Comparison of ENCODE assay signal across 20 cellular contexts in genomic region chr13:91701975-91702374, GRCh38.
DNase-seq lines count a peak whose midpoint lies in the region; ATAC-seq, FAIRE-seq and TF ChIP-seq lines count a peak whose summit lies in the region.
"Had no signal": no experiment of that assay in that cellular context is flagged by ENCODE, and none has a peak within 500 bp of the region (broad histone marks: within the 10 kb centered on the region; RNA-seq: fewer than 3 reads in every experiment).

No MANE protein-coding gene starts in this region.

- no peaks in the 10 kb centered on the region for H3K27me3 Mint-ChIP-seq in activated T-helper 2 cell treated with anti-CD3 and anti-CD28 coated beads, Interferon-gamma antibody, Interleukin-2, Interleukin-4, amounts not matched to agents 10 μg/mL and 5 μg/mL and 100 μg/mL, durations not matched to agents 14 hours and 24 hours and 36 hours (ENCODE audit: low read depth)
- H3K27me3 Mint-ChIP-seq: CD4-positive, alpha-beta T cell; IgD-negative memory B cell had no signal

- H3K4me1 Mint-ChIP-seq in activated T-helper 2 cell treated with anti-CD3 and anti-CD28 coated beads, Interferon-gamma antibody, Interleukin-2, Interleukin-4, amounts not matched to agents 10 μg/mL and 5 μg/mL and 100 μg/mL, durations not matched to agents 14 hours and 24 hours and 36 hours (ENCODE audit: low read depth), result no peaks in the 10 kb centered on the region
- H3K4me1 Mint-ChIP-seq: GM23338, IgD-negative memory B cell had no signal

- H3K36me3 Mint-ChIP-seq in activated T-helper 2 cell treated with anti-CD3 and anti-CD28 coated beads, Interferon-gamma antibody, Interleukin-2, Interleukin-4, amounts not matched to agents 10 μg/mL and 5 μg/mL and 100 μg/mL, durations not matched to agents 14 hours and 24 hours and 36 hours (ENCODE audit: low read depth), result no peaks in the 10 kb centered on the region
- H3K36me3 Mint-ChIP-seq: IgD-negative memory B cell had no signal

- DNase-seq in LNCaP clone FGC (ENCODE audit: low read depth) (peak; percentile 85), NCI-H2029 treated with DMSO at 0.1 percent for 48 hours (lab: John Stamatoyannopoulos, UW) (peak; percentile 64), K562 (ENCODE audit: extremely low read depth in 1 of 4, low spot score in 3 of 4) (no peak)
- no peak for DNase-seq in activated T-helper 2 cell treated with anti-CD3 and anti-CD28 coated beads, Interferon-gamma antibody, Interleukin-2, Interleukin-4, amounts not matched to agents 10 μg/mL and 5 μg/mL and 100 μg/mL, durations not matched to agents 14 hours and 24 hours and 36 hours (ENCODE audit: low spot score)
- DNase-seq: AML-193; Caco-2; CD4-positive, alpha-beta T cell; DMS79 treated with DMSO at 0.1 percent for 48 hours; GF-D8; HCEC 1CT; KG1 had no signal

- TF ChIP-seq RAD21 in K562 (CRISPR knock-in tag; conservative IDR thresholded peaks at IDR 0.05 in 1 of 2, IDR thresholded peaks at IDR 0.05 in 1 of 2), result no peak

- no peak overlapping the region for H3K9ac ChIP-seq in K562 (ENCODE audit: insufficient read depth in 1 of 2, low read depth in 2 of 2, low read length in 2 of 2)

- H3K27ac Mint-ChIP-seq in activated T-helper 2 cell treated with anti-CD3 and anti-CD28 coated beads, Interferon-gamma antibody, Interleukin-2, Interleukin-4, amounts not matched to agents 10 μg/mL and 5 μg/mL and 100 μg/mL, durations not matched to agents 14 hours and 24 hours and 36 hours, result no peak overlapping the region
- H3K27ac Mint-ChIP-seq: CD4-positive, alpha-beta T cell; GM23338; IgD-negative memory B cell had no signal

- no peak overlapping the region for H3K27ac ChIP-seq in K562 (ENCODE audit: extremely low read depth, low read depth, low read length)
- H3K27ac ChIP-seq: A549, C4-2B had no signal

- CTCF ChIA-PET in K562 (lab: Yijun Ruan, JAX; ENCODE audit: low intra/inter-chr PET ratio), result interaction anchor here (0.6 kb wide), 1 partner anchor 100 kb away, joined by 3 read pairs; no protein-coding TSS in a partner anchor

- H3K9me3 Mint-ChIP-seq in activated T-helper 2 cell treated with anti-CD3 and anti-CD28 coated beads, Interferon-gamma antibody, Interleukin-2, Interleukin-4, amounts not matched to agents 10 μg/mL and 5 μg/mL and 100 μg/mL, durations not matched to agents 14 hours and 24 hours and 36 hours, result no peaks in the 10 kb centered on the region
- H3K9me3 Mint-ChIP-seq: GM23338 had no signal

- BruUV-seq in K562 (replicated peaks; lab: Mats Ljungman, UMichigan), result no TSS peak

- H3K9me1 ChIP-seq in K562 (ENCODE audit: control insufficient read depth, insufficient read depth, low read length), result no peaks in the 10 kb centered on the region

- POLR2A ChIA-PET in K562 (lab: Yijun Ruan, JAX), result no interaction called here

- H2AFZ ChIP-seq in K562 (ENCODE audit: low read depth, low read length), result no peak overlapping the region
- H2AFZ ChIP-seq: GM23338 had no signal

- no peaks in the 10 kb centered on the region for H4K20me1 ChIP-seq in K562 (replicated peaks; ENCODE audit: control insufficient read depth, insufficient read depth, low read length)

- H3K4me3 Mint-ChIP-seq in activated T-helper 2 cell treated with anti-CD3 and anti-CD28 coated beads, Interferon-gamma antibody, Interleukin-2, Interleukin-4, amounts not matched to agents 10 μg/mL and 5 μg/mL and 100 μg/mL, durations not matched to agents 14 hours and 24 hours and 36 hours (ENCODE audit: low read depth), result no peak overlapping the region
- H3K4me3 Mint-ChIP-seq: CD4-positive, alpha-beta T cell; GM23338; IgD-negative memory B cell had no signal

- in situ Hi-C loops in K562 (cut with MboI), result no loop called here

- no peaks in the 10 kb centered on the region for H3K79me2 ChIP-seq in K562 (ENCODE audit: control insufficient read depth, insufficient read depth, low read length)

- FAIRE-seq in K562 (lab: Jason Lieb, UNC), result no peak
- FAIRE-seq: A549, D721Med, H54, HepG2 had no signal

- intact Hi-C loops in K562 (cut with micrococcal nuclease), result loop anchor here (5.0 kb wide), 1 partner anchor 85 kb away; no protein-coding TSS in a partner anchor
- intact Hi-C loops in activated T-helper 2 cell treated with anti-CD3 and anti-CD28 coated beads, Interferon-gamma antibody, Interleukin-2, Interleukin-4, amounts not matched to agents 10 μg/mL and 5 μg/mL and 100 μg/mL, durations not matched to agents 14 hours and 24 hours and 36 hours (cut with micrococcal nuclease), result no loop called here

- no peak for TF ChIP-seq EP300 in K562 (IDR thresholded peaks at IDR 0.05; ENCODE audit: low read length)

- H3K4me3 ChIP-seq in LNCaP clone FGC (ENCODE audit: low read depth, low read length), result no peak overlapping the region
- no peak overlapping the region for H3K4me3 ChIP-seq in K562
- H3K4me3 ChIP-seq: A549, GM23338 had no signal

- no peaks in the 10 kb centered on the region for H3K27me3 ChIP-seq in K562 (ENCODE audit: control insufficient read depth in 2 of 2, insufficient read depth in 2 of 2, low read length in 2 of 2)

- TF ChIP-seq CTCF in LNCaP clone FGC (IDR thresholded peaks at IDR 0.05; ENCODE audit: control insufficient read depth, extremely low read depth, insufficient read depth) (no peak), K562 (IDR thresholded peaks at IDR 0.05 in 2 of 3, conservative IDR thresholded peaks at IDR 0.05 in 1 of 3; ENCODE audit: insufficient read depth in 2 of 3, low read depth in 1 of 3, low read length in 3 of 3) (no peak)

- H3K9me3 ChIP-seq in K562 (replicated peaks; ENCODE audit: control insufficient read depth, insufficient read depth, low read depth, low read length), result no peaks in the 10 kb centered on the region
- H3K9me3 ChIP-seq: A549, Caco-2 had no signal

- TF ChIP-seq POLR2A in K562 (conservative IDR thresholded peaks at IDR 0.05), result no peak

- no peaks in the 10 kb centered on the region for H3K4me1 ChIP-seq in K562 (replicated peaks in 1 of 2; ENCODE audit: control insufficient read depth in 2 of 2, insufficient read depth in 2 of 2, low read length in 2 of 2)
- H3K4me1 ChIP-seq: A549, Caco-2 had no signal

- ATAC-seq in K562, result no peak
- no peak for ATAC-seq in HG02981 (IDR thresholded peaks at IDR 0.05; ENCODE audit: unreplicated experiment)
- ATAC-seq in GM21390 (IDR thresholded peaks at IDR 0.05; ENCODE audit: unreplicated experiment), result no peak
- ATAC-seq: A549, GM23338, HepG2 had no signal

- no peaks in the 10 kb centered on the region for H3K36me3 ChIP-seq in K562 (ENCODE audit: control insufficient read depth, insufficient read depth, low read length)

- H3K4me2 ChIP-seq in K562 (ENCODE audit: insufficient read depth, low read length), result no peak overlapping the region
- H3K4me2 ChIP-seq: A549, GM23338 had no signal

TF ChIP-seq in K562, 482 proteins besides CTCF, POLR2A, EP300 and RAD21:
- TF ChIP-seq NCOA2 (IDR thresholded peaks at IDR 0.05; ENCODE audit: partially characterized antibody in 2 of 2) (peak in 1 of 2 experiments; percentile 38), ZFP30 (CRISPR knock-in tag; IDR thresholded peaks at IDR 0.05; ENCODE audit: borderline replicate concordance) (no peak), BHLHE40 (IDR thresholded peaks at IDR 0.05; ENCODE audit: low read length) (no peak), ZNF699 (CRISPR knock-in tag; IDR thresholded peaks at IDR 0.05; ENCODE audit: insufficient replicate concordance) (peak; percentile 46), ZNF77 (CRISPR knock-in tag; IDR thresholded peaks at IDR 0.05) (0 out of 2 replicates have a peak, but pooled peaks have one; percentile 28)

Comparison
In these comparisons a context has a peak if more than half of its experiments do, and no peak if none do; other contexts are left out.
1. DNase-seq: peak in LNCaP clone FGC (single experiment) and NCI-H2029 treated with DMSO at 0.1 percent for 48 hours (single experiment); none in K562 (0 of 4) and activated T-helper 2 cell treated with anti-CD3 and anti-CD28 coated beads, Interferon-gamma antibody, Interleukin-2, Interleukin-4, amounts not matched to agents 10 μg/mL and 5 μg/mL and 100 μg/mL, durations not matched to agents 14 hours and 24 hours and 36 hours (single experiment).